In the genomic region with DNA sequence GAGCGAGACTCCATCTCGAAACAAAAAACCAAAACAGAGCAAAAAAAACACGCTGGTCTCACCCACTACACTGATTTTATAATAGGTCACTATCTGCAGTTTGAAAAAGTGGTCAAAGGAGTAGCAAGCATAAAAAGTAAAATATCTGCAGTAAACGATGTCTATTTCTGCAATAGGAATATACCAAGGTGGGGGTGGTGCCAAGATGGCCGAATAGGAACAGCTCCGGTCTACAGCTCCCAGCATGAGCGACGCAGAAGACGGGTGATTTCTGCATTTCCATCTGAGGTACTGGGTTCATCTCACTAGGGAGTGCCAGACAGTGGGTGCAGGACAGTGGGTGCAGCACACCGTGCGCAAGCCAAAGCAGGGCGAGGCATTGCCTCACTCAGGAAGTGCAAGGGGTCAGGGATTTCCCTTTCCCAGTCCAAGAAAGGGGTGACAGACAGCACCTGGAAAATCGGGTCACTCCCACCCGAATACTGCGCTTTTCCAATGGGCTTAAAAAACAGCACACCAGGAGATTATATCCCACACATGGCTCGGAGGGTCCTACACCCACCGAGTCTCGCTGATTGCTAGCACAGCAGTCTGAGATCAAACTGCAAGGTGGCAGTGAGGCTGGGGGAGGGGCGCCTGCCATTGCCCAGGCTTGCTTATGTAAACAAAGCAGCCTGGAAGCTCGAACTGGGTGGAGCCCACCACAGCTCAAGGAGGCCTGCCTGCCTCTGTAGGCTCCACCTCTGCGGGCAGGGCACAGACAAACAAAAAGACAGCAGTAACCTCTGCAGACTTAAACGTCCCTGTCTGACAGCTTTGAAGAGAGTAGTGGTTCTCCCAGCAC, we compare ENCODE assay signal across 1 cellular context. TPM values are rescaled to one million over a fixed set of nuclear protein-coding genes. Genes with fewer than 3 reads are reported as not detected.
"Had no signal": no experiment of that assay in that cellular context is flagged by ENCODE, and none has a peak within 500 bp of the region (broad histone marks: within the 10 kb centered on the region; RNA-seq: fewer than 3 reads in every experiment).

No MANE protein-coding gene starts in this region.

RNA-seq across cellular contexts. Expression of a gene that starts 52.3 kb away (rescaled TPM):
- polyA plus RNA-seq: neural cell had no signal
